In the genomic region with DNA sequence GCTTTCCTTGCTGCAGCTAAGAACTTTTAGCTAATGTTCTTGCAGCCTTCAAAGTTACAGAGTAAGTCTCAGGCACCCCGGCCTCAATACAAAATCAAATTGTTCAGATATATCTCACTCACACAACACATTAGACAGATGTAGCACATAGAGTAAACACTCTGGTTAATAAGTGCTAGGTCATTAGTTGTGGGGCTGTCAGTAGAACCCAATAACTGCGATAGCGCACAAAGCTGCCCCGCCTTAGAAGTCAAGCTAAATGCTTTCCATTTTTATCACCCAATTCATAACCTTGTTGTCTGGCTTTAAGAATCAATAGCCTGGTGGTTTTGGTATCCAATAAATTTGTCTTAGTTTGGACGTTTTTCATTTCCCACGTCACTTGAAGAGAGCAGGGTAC, we compare ENCODE assay signal across 19 cellular contexts.
"Had no signal": no experiment of that assay in that cellular context is flagged by ENCODE, and none has a peak within 500 bp of the region (broad histone marks: within the 10 kb centered on the region; RNA-seq: fewer than 3 reads in every experiment).

No MANE protein-coding gene starts in this region.

- H3K4me1 ChIP-seq: testis had no signal

- ATAC-seq: activated CD8-positive, alpha-beta T cell treated with anti-CD3 and anti-CD28 coated beads, Interleukin-2, amount 10 ng/mL, durations not matched to agents 7 days and 5 days; activated T-cell treated with anti-CD3 and anti-CD28 coated beads, Interleukin-2, amount 50 U/mL, for 4 hours; natural killer cell treated with Interleukin-12 subunit alpha and Interleukin-12 subunit beta and Interleukin-15 and Interleukin-18, amount 100 ng/mL, for 72 hours; stimulated activated effector memory CD8-positive, alpha-beta T cell treated with anti-CD3 and anti-CD28 coated beads, Interleukin-12 subunit alpha, Interleukin-12 subunit beta, amount 100 ng/mL, for 72 hours had no signal

- H3K27me3 ChIP-seq: dorsolateral prefrontal cortex, testis had no signal

- H3K27ac ChIP-seq: dorsolateral prefrontal cortex, skin epidermis, testis had no signal

- H3K4me3 ChIP-seq: dorsolateral prefrontal cortex, lung, skin epidermis, testis had no signal

- DNase-seq: activated CD4-positive, alpha-beta T cell treated with anti-CD3 and anti-CD28 coated beads, Interleukin-2, amount 10 ng/mL, durations not matched to agents 24 days and 14 days; activated CD4-positive, CD25-positive, alpha-beta regulatory T cell; activated CD8-positive, alpha-beta T cell treated with anti-CD3 and anti-CD28 coated beads, Interleukin-2, amount 10 ng/mL, durations not matched to agents 7 days and 5 days; activated naive CD4-positive, alpha-beta T cell treated with anti-CD3 and anti-CD28 coated beads for 36 hours; activated T-cell treated with anti-CD3 and anti-CD28 coated beads, Interleukin-2, amount 50 U/mL, for 4 hours; central memory CD4-positive, alpha-beta T cell; dorsolateral prefrontal cortex; erythroblast; foreskin melanocyte; glutamatergic neuron; posterior cingulate gyrus; stimulated activated CD4-positive, alpha-beta T cell treated with anti-CD3 and anti-CD28 coated beads, Interleukin-15, amount 100 ng/mL, for 24 hours; stimulated activated CD4-positive, alpha-beta T cell treated with anti-CD3 and anti-CD28 coated beads, Interleukin-4, amount 100 ng/mL, for 1 hour; T1000; testis had no signal

- H3K9me3 ChIP-seq: testis had no signal
